1 cellular context compared by ENCODE assay signal in the genomic region with DNA sequence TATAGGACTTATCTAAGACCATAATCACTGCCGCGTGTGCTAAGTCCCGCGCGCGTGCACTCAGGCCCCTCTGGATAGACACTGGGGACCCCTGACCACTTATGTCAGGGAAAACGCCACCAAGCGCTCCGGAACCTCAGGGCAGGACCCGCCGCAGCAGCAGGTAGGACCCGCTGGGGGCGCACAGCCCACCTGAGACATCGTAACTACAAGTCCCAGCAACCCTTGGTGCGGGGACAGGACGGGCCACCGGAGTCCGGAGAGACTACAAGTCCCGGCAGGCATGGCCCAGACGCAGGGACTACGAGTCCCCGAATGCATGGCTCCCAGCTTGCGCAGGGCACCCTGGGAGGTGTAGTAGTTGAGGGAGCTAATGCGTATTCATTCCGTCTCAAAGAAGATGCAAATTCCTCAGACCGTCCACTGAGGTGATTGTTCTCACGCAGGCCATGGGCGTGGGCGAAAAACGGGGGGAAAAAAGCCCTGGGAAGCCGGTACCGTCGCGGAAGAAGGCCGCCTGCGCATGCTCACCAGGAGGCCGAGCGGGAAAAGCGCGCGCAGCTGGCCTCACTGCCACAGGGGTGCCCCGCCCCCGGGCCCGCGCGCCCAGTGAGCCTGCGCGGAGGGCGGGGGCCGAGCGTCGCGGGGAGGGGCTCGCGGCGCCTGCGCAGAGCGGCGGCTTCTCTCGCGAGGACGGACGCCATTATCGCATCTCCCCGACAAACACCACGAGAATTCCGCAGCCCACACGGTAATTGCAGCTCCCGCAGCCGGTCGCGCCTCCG.
TF ChIP-seq lines count a peak whose summit lies in the region.

TSS of gene BANP (plus strand) at position 670 of the 785 bp plus-strand sequence. CDS start 23,682 bp downstream, outside the sequence.

TF ChIP-seq in K562, 482 proteins besides CTCF, POLR2A, EP300 and RAD21 (continued from another document and continues in another):
- TF ChIP-seq NFXL1 (CRISPR knock-in tag; IDR thresholded peaks at IDR 0.05) (0 out of 2 replicates have a peak, but pooled peaks have one; percentile 47), DNMT1 (IDR thresholded peaks at IDR 0.05) (no peak), RBFOX2 (IDR thresholded peaks at IDR 0.05; ENCODE audit: low read depth, low read length) (peak; percentile 81), NR1H2 (CRISPR knock-in tag; IDR thresholded peaks at IDR 0.05) (peak; percentile 90; the same call in 1 of the 2 replicates), ZNF197 (CRISPR knock-in tag; IDR thresholded peaks at IDR 0.05; ENCODE audit: low read depth) (peak; percentile 98), GATAD2A (IDR thresholded peaks at IDR 0.05) (0 out of 2 replicates have a peak, but pooled peaks have one; percentile 52), LCOR (CRISPR knock-in tag; IDR thresholded peaks at IDR 0.05) (peak; percentile 78), MNT (conservative IDR thresholded peaks at IDR 0.05) (peak; percentile 61 to 84), PREB (CRISPR knock-in tag; IDR thresholded peaks at IDR 0.05) (no peak), SRSF9 (IDR thresholded peaks at IDR 0.05; ENCODE audit: borderline replicate concordance, low read depth, low read length) (no peak), ZNF133 (CRISPR knock-in tag; IDR thresholded peaks at IDR 0.05) (peak; percentile 63; the same call in 1 of the 2 replicates), ZNF561 (CRISPR knock-in tag; conservative IDR thresholded peaks at IDR 0.05) (no peak), MYNN (IDR thresholded peaks at IDR 0.05) (no peak), MYNN (CRISPR knock-in tag; IDR thresholded peaks at IDR 0.05) (no peak), DPF2 (IDR thresholded peaks at IDR 0.05) (0 out of 2 replicates have a peak, but pooled peaks have one; percentile 30), GTF2B (IDR thresholded peaks at IDR 0.05; ENCODE audit: extremely low read depth, insufficient read length) (no peak), CHAMP1 (IDR thresholded peaks at IDR 0.05) (no peak; the same call in 1 of the 2 replicates), ZNF263 (CRISPR knock-in tag; IDR thresholded peaks at IDR 0.05; ENCODE audit: borderline replicate concordance) (peak; percentile 93), ZNF23 (CRISPR knock-in tag; IDR thresholded peaks at IDR 0.05) (no peak), HNRNPL (IDR thresholded peaks at IDR 0.05; ENCODE audit: low read depth, low read length) (no peak), SPI1 (IDR thresholded peaks at IDR 0.05; ENCODE audit: borderline replicate concordance, low read depth, low read length) (no peak), MXI1 (IDR thresholded peaks at IDR 0.05; ENCODE audit: low read depth, low read length) (peak; percentile 48; the same call in 1 of the 2 replicates), SP2 (IDR thresholded peaks at IDR 0.05; ENCODE audit: extremely low read depth, low read depth, low read length, poor library complexity, severe bottlenecking) (peak; percentile 25), ZNF143 (CRISPR knock-in tag; IDR thresholded peaks at IDR 0.05) (peak; percentile 100), NCOA1 (IDR thresholded peaks at IDR 0.05; ENCODE audit: low read depth) (peak; percentile 96), ZKSCAN8 (CRISPR knock-in tag; IDR thresholded peaks at IDR 0.05) (no peak), ARHGAP35 (IDR thresholded peaks at IDR 0.05; ENCODE audit: partially characterized antibody) (peak; percentile 91), NCOA6 (IDR thresholded peaks at IDR 0.05) (no peak), TCF7L2 (IDR thresholded peaks at IDR 0.05; ENCODE audit: low read depth, low read length) (peak; percentile 17), ARID2 (IDR thresholded peaks at IDR 0.05) (no peak), ZBTB17 (CRISPR knock-in tag; IDR thresholded peaks at IDR 0.05) (peak; percentile 82), ZNF408 (CRISPR knock-in tag; IDR thresholded peaks at IDR 0.05; ENCODE audit: low read depth) (no peak), RBM25 (IDR thresholded peaks at IDR 0.05; ENCODE audit: low read depth, low read length, severe bottlenecking) (peak; percentile 99), NFIX (CRISPR knock-in tag; IDR thresholded peaks at IDR 0.05; ENCODE audit: low read depth) (no peak), ZNF76 (CRISPR knock-in tag; IDR thresholded peaks at IDR 0.05; ENCODE audit: borderline replicate concordance) (peak; percentile 94; the same call in 1 of the 2 replicates), PBX2 (CRISPR knock-in tag; IDR thresholded peaks at IDR 0.05; ENCODE audit: low read depth) (no peak), PBX2 (tag; conservative IDR thresholded peaks at IDR 0.05; ENCODE audit: low read depth) (0 out of 2 replicates have a peak, but pooled peaks have one; percentile 13), MBD2 (IDR thresholded peaks at IDR 0.05; ENCODE audit: borderline replicate concordance, low read depth) (peak; percentile 99), POU5F1 (IDR thresholded peaks at IDR 0.05; ENCODE audit: borderline replicate concordance, low read depth, low read length, partially characterized antibody) (peak; percentile 97), PRMT5 (CRISPR knock-in tag; IDR thresholded peaks at IDR 0.05) (no peak), TRIM28 (IDR thresholded peaks at IDR 0.05) (no peak), ZNF507 (tag; conservative IDR thresholded peaks at IDR 0.05) (no peak), ZNF589 (CRISPR knock-in tag; IDR thresholded peaks at IDR 0.05; ENCODE audit: low read depth) (peak; percentile 69)
- TF ChIP-seq, protein P1, sequence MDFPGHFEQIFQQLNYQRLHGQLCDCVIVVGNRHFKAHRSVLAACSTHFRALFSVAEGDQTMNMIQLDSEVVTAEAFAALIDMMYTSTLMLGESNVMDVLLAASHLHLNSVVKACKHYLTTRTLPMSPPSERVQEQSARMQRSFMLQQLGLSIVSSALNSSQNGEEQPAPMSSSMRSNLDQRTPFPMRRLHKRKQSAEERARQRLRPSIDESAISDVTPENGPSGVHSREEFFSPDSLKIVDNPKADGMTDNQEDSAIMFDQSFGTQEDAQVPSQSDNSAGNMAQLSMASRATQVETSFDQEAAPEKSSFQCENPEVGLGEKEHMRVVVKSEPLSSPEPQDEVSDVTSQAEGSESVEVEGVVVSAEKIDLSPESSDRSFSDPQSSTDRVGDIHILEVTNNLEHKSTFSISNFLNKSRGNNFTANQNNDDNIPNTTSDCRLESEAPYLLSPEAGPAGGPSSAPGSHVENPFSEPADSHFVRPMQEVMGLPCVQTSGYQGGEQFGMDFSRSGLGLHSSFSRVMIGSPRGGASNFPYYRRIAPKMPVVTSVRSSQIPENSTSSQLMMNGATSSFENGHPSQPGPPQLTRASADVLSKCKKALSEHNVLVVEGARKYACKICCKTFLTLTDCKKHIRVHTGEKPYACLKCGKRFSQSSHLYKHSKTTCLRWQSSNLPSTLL (IDR thresholded peaks at IDR 0.05) = no peak
- TF ChIP-seq, protein P2, sequence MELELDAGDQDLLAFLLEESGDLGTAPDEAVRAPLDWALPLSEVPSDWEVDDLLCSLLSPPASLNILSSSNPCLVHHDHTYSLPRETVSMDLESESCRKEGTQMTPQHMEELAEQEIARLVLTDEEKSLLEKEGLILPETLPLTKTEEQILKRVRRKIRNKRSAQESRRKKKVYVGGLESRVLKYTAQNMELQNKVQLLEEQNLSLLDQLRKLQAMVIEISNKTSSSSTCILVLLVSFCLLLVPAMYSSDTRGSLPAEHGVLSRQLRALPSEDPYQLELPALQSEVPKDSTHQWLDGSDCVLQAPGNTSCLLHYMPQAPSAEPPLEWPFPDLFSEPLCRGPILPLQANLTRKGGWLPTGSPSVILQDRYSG (tag; conservative IDR thresholded peaks at IDR 0.05; ENCODE audit: low read depth) = peak; percentile 85; the same call in 1 of the 2 replicates
- TF ChIP-seq, protein P3, sequence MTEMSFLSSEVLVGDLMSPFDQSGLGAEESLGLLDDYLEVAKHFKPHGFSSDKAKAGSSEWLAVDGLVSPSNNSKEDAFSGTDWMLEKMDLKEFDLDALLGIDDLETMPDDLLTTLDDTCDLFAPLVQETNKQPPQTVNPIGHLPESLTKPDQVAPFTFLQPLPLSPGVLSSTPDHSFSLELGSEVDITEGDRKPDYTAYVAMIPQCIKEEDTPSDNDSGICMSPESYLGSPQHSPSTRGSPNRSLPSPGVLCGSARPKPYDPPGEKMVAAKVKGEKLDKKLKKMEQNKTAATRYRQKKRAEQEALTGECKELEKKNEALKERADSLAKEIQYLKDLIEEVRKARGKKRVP (CRISPR knock-in tag; IDR thresholded peaks at IDR 0.05) = peak; percentile 76
- TF ChIP-seq, protein P4, sequence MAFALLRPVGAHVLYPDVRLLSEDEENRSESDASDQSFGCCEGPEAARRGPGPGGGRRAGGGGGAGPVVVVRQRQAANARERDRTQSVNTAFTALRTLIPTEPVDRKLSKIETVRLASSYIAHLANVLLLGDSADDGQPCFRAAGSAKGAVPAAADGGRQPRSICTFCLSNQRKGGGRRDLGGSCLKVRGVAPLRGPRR (CRISPR knock-in tag; IDR thresholded peaks at IDR 0.05) = peak; percentile 67; the same call in 1 of the 2 replicates
